22 cellular contexts compared by ENCODE assay signal in the genomic region with DNA sequence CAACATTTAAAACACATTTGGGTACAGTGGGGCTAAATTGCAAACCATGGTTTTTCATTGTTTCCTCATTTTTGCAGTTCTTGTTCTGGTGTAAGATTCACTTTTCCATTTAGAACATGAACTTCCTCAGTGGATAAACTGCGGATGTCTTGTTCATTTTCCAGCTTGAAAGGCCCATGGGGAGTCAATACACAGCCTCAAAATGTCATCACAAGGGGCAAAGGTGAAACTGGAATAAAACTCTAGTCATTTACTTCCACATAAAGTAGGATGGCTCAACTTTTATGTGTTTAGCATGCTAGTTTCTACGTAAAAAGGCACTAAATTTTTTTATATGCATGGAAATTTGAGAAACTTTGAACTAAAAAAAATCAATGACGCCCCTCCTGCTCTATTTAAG.
A peak's percentile ranks its signal among the peaks of the same experiment; 100 is the strongest.
DNase-seq lines count a peak whose midpoint lies in the region; ATAC-seq, FAIRE-seq and TF ChIP-seq lines count a peak whose summit lies in the region.
"Had no signal": no experiment of that assay in that cellular context is flagged by ENCODE, and none has a peak within 500 bp of the region (broad histone marks: within the 10 kb centered on the region; RNA-seq: fewer than 3 reads in every experiment).

No MANE protein-coding gene starts in this region.

- POLR2A ChIA-PET in activated CD8-positive, alpha-beta T cell treated with anti-CD3 and anti-CD28 coated beads for 36 hours (lab: Charles Lee) = no interaction called here

- H3K27me3 ChIP-seq in hepatocyte (no peaks in the 10 kb centered on the region), upper lobe of right lung (no peaks in the 10 kb centered on the region)
- H3K27me3 ChIP-seq: BLaER1 treated with 17β-estradiol and CSF1 and Interleukin-3, amounts not matched to agents 10 nM and 100 nM had no signal

- FAIRE-seq in H54 (lab: Jason Lieb, UNC) = peak; percentile 60
- FAIRE-seq: A549, D721Med, GM12878, GM12892, GM18507 had no signal

- H3K4me1 ChIP-seq in hepatocyte (ENCODE audit: insufficient read depth) (peaks cover 10% of the 10 kb centered on the region), mucosa of descending colon (ENCODE audit: low read depth) (no peaks in the 10 kb centered on the region), upper lobe of right lung (no peaks in the 10 kb centered on the region)
- H3K4me1 ChIP-seq: BLaER1 treated with 17β-estradiol and CSF1 and Interleukin-3, amounts not matched to agents 10 nM and 100 nM; Caco-2 had no signal

- no peak for TF ChIP-seq CTCF in hepatocyte (IDR thresholded peaks at IDR 0.05; ENCODE audit: poor library complexity)
- TF ChIP-seq CTCF in mucosa of descending colon (IDR thresholded peaks at IDR 0.05) = no peak
- no peak for TF ChIP-seq CTCF in upper lobe of right lung (IDR thresholded peaks at IDR 0.05)
- TF ChIP-seq CTCF in activated CD8-positive, alpha-beta T cell treated with anti-CD3 and anti-CD28 coated beads for 36 hours (IDR thresholded peaks at IDR 0.05) = no peak

- TF ChIP-seq POLR2A in H54 (IDR thresholded peaks at IDR 0.05; ENCODE audit: low read depth, low read length) = no peak

- H3K4me3 ChIP-seq in hepatocyte (no peak overlapping the region), mucosa of descending colon (no peak overlapping the region), upper lobe of right lung (no peak overlapping the region)
- H3K4me3 ChIP-seq: A549; BLaER1 treated with 17β-estradiol and CSF1 and Interleukin-3, amounts not matched to agents 10 nM and 100 nM; GM12878 had no signal

- intact Hi-C loops in mucosa of descending colon (cut with DNase I, micrococcal nuclease) (no loop called here), upper lobe of right lung (cut with DNase I) (no loop called here)
- intact Hi-C loops in activated CD8-positive, alpha-beta T cell treated with anti-CD3 and anti-CD28 coated beads for 36 hours (cut with micrococcal nuclease) = no loop called here

- H3K4me3 Mint-ChIP-seq in activated CD8-positive, alpha-beta T cell treated with anti-CD3 and anti-CD28 coated beads for 36 hours = no peak overlapping the region
- H3K4me3 Mint-ChIP-seq: B cell; CD4-positive, alpha-beta T cell; CD8-positive, alpha-beta T cell had no signal

- WGBS in hepatocyte (ENCODE audit: low lambda C conversion rate, missing lambda C conversion rate) = 80% methylated on average over 3 of the region's 3 CpGs

- CTCF ChIA-PET in activated CD8-positive, alpha-beta T cell treated with anti-CD3 and anti-CD28 coated beads for 36 hours (lab: Charles Lee) = no interaction called here

- no peaks in the 10 kb centered on the region for H3K4me1 Mint-ChIP-seq in activated CD8-positive, alpha-beta T cell treated with anti-CD3 and anti-CD28 coated beads for 36 hours (ENCODE audit: low read depth)
- H3K4me1 Mint-ChIP-seq: B cell had no signal

- H3K4me2 ChIP-seq in hepatocyte = no peak overlapping the region
- H3K4me2 ChIP-seq: A549; BLaER1 treated with 17β-estradiol and CSF1 and Interleukin-3, amounts not matched to agents 10 nM and 100 nM had no signal

- H3K79me2 ChIP-seq in hepatocyte = no peaks in the 10 kb centered on the region

- H3K9me3 Mint-ChIP-seq in activated CD8-positive, alpha-beta T cell treated with anti-CD3 and anti-CD28 coated beads for 36 hours = peaks cover 5% of the 10 kb centered on the region
- H3K9me3 Mint-ChIP-seq: CD4-positive, alpha-beta T cell had no signal

- H3K27ac Mint-ChIP-seq in activated CD8-positive, alpha-beta T cell treated with anti-CD3 and anti-CD28 coated beads for 36 hours = no peak overlapping the region
- H3K27ac Mint-ChIP-seq: B cell; CD4-positive, alpha-beta T cell; CD8-positive, alpha-beta T cell had no signal

- H3K9me3 ChIP-seq in hepatocyte (ENCODE audit: low read depth) (no peaks in the 10 kb centered on the region), mucosa of descending colon (no peaks in the 10 kb centered on the region), upper lobe of right lung (no peaks in the 10 kb centered on the region)
- H3K9me3 ChIP-seq: A549; BLaER1 treated with 17β-estradiol and CSF1 and Interleukin-3, amounts not matched to agents 10 nM and 100 nM; Caco-2 had no signal

- no peaks in the 10 kb centered on the region for H4K20me1 ChIP-seq in hepatocyte (ENCODE audit: insufficient read depth, poor library complexity, severe bottlenecking)
- H4K20me1 ChIP-seq: BLaER1 treated with 17β-estradiol and CSF1 and Interleukin-3, amounts not matched to agents 10 nM and 100 nM had no signal

- H3K36me3 ChIP-seq in hepatocyte (replicated peaks; ENCODE audit: insufficient read depth, low read depth) = no peaks in the 10 kb centered on the region
- H3K36me3 ChIP-seq in mucosa of descending colon (ENCODE audit: low read depth) = no peaks in the 10 kb centered on the region
- H3K36me3 ChIP-seq in upper lobe of right lung = no peaks in the 10 kb centered on the region
- H3K36me3 ChIP-seq: BLaER1 treated with 17β-estradiol and CSF1 and Interleukin-3, amounts not matched to agents 10 nM and 100 nM had no signal

- ATAC-seq in mucosa of descending colon (peak; percentile 57), upper lobe of right lung (no peak)
- no peak for ATAC-seq in activated CD8-positive, alpha-beta T cell treated with anti-CD3 and anti-CD28 coated beads for 36 hours
- ATAC-seq: A549; CD8-positive, alpha-beta T cell; GM12878 had no signal

- no peaks in the 10 kb centered on the region for H3K27me3 Mint-ChIP-seq in activated CD8-positive, alpha-beta T cell treated with anti-CD3 and anti-CD28 coated beads for 36 hours
- H3K27me3 Mint-ChIP-seq: B cell; CD4-positive, alpha-beta T cell had no signal

- H3K27ac ChIP-seq in hepatocyte (peak overlapping the region; percentile 54), upper lobe of right lung (no peak overlapping the region)
- H3K27ac ChIP-seq: 22Rv1; A549; BLaER1 treated with 17β-estradiol and CSF1 and Interleukin-3, amounts not matched to agents 10 nM and 100 nM; C4-2B had no signal

- H3K9me2 ChIP-seq in hepatocyte (replicated peaks; ENCODE audit: insufficient read depth) = peaks cover 2% of the 10 kb centered on the region

- H3K36me3 Mint-ChIP-seq in activated CD8-positive, alpha-beta T cell treated with anti-CD3 and anti-CD28 coated beads for 36 hours (ENCODE audit: low read depth) = no peaks in the 10 kb centered on the region
- H3K36me3 Mint-ChIP-seq: CD8-positive, alpha-beta T cell had no signal

- no peak overlapping the region for H2AFZ ChIP-seq in hepatocyte

- DNase-seq in H54 (ENCODE audit: insufficient read length, low spot score) (no peak), hepatocyte (ENCODE audit: low spot score) (no peak), mucosa of descending colon (no peak), NCI-H2107 treated with DMSO at 0.1 percent for 48 hours (lab: John Stamatoyannopoulos, UW; ENCODE audit: unreplicated experiment) (no peak), upper lobe of right lung (no peak)
- no peak for DNase-seq in activated CD8-positive, alpha-beta T cell treated with anti-CD3 and anti-CD28 coated beads for 36 hours
- DNase-seq: AML-193; Caco-2; Calu3; CD4-positive, alpha-beta T cell; CD8-positive, alpha-beta T cell; DMS79 treated with DMSO at 0.1 percent for 48 hours; GDM1 had no signal
